ENCODE assay signal across 20 cellular contexts in the genomic region with DNA sequence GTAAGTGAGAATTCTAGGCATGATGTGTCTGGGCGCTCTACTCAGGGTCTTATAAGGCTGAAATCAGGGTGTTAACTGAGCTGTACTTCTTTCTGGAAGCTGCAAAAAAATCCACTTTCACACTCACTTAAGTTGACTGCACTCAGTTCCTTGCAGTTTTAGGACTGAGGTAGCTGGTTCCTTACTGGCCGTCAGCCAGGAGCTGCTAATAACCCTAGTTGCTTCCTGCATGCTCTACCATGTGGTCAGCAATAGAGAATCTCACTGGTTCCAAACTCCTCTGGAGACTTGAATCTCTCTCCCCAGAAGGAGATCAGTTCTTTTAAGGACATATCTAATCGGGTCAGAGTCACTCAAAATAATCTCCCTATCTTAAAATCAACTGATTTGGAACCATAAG.
A peak's percentile ranks its signal among the peaks of the same experiment; 100 is the strongest.
DNase-seq lines count a peak whose midpoint lies in the region; ATAC-seq, FAIRE-seq and TF ChIP-seq lines count a peak whose summit lies in the region.
"Had no signal": no experiment of that assay in that cellular context is flagged by ENCODE, and none has a peak within 500 bp of the region (broad histone marks: within the 10 kb centered on the region; RNA-seq: fewer than 3 reads in every experiment).

No MANE protein-coding gene starts in this region.

- SMC1A ChIA-PET in GM12878 (lab: Charles Lee; ENCODE audit: uncharacterized antibody, unreplicated experiment), result interaction anchor here (1.5 kb wide), 1 partner anchor 10 kb away, joined by 3 read pairs; no protein-coding TSS in a partner anchor

- H3K36me3 Mint-ChIP-seq in progenitor cell of endocrine pancreas (ENCODE audit: insufficient read depth) (no peaks in the 10 kb centered on the region), type B pancreatic cell (no peaks in the 10 kb centered on the region)
- H3K36me3 Mint-ChIP-seq: CD4-positive, alpha-beta memory T cell had no signal

- no peak overlapping the region for H3K27ac ChIP-seq in AG04450 (ENCODE audit: low read depth, low read length)
- H3K27ac ChIP-seq in GM12878 (ENCODE audit: control insufficient read depth, insufficient read depth), result no peak overlapping the region
- no peak overlapping the region for H3K27ac ChIP-seq in coronary artery
- H3K27ac ChIP-seq: adrenal gland, hepatocyte, PC-9, transverse colon had no signal

- no peaks in the 10 kb centered on the region for H3K36me3 ChIP-seq in GM12878 (ENCODE audit: control insufficient read depth in 2 of 2, insufficient read depth in 2 of 2, low read length in 1 of 2)
- H3K36me3 ChIP-seq: adrenal gland, transverse colon had no signal

- H3K4me3 ChIP-seq in AG04450 (ENCODE audit: low read depth, low read length) (no peak overlapping the region), GM12878 (no peak overlapping the region), coronary artery (no peak overlapping the region)
- H3K4me3 ChIP-seq: adrenal gland, hepatocyte, PC-9, transverse colon had no signal

- POLR2A ChIA-PET in AG04450 (lab: Yijun Ruan, JAX), result no interaction called here
- POLR2A ChIA-PET in GM12878 (lab: Charles Lee), result no interaction called here

- ATAC-seq in GM12878, result peak; percentile 38
- ATAC-seq: activated CD8-positive, alpha-beta T cell treated with anti-CD3 and anti-CD28 coated beads, Interleukin-2, amount 10 ng/mL, durations not matched to agents 7 days and 5 days; SK-N-SH treated with all-trans-retinoic acid at 6 μM for 48 hours had no signal

- H3K4me1 Mint-ChIP-seq in progenitor cell of endocrine pancreas (ENCODE audit: low read depth) (peaks cover 7% of the 10 kb centered on the region), type B pancreatic cell (ENCODE audit: unreplicated experiment) (peaks cover 7% of the 10 kb centered on the region)
- H3K4me1 Mint-ChIP-seq: CD4-positive, alpha-beta memory T cell had no signal

- peak; percentile 3 for DNase-seq in AG04450 (ENCODE audit: low read depth, low spot score)
- DNase-seq in LoVo (ENCODE audit: low spot score), result peak; percentile 18
- DNase-seq in GM12878 (ENCODE audit: low read depth, low spot score), result no peak
- DNase-seq in islet precursor cell, result peak; percentile 46
- DNase-seq in progenitor cell of endocrine pancreas (ENCODE audit: low spot score, unreplicated experiment), result no peak
- DNase-seq in coronary artery (ENCODE audit: low spot score), result no peak
- DNase-seq in HK-2 (ENCODE audit: unreplicated experiment), result no peak
- DNase-seq in type B pancreatic cell (ENCODE audit: extremely low spot score, unreplicated experiment), result no peak
- DNase-seq: ACHN; activated CD8-positive, alpha-beta T cell treated with anti-CD3 and anti-CD28 coated beads, Interleukin-2, amount 10 ng/mL, durations not matched to agents 7 days and 5 days; adrenal gland; CD4-positive, alpha-beta memory T cell; cortex of kidney; HFFc6; NCI-H187; PC-9; transverse colon had no signal

- TF ChIP-seq CTCF in AG04450 (IDR thresholded peaks at IDR 0.05; ENCODE audit: low read depth, low read length) (no peak), GM12878 (IDR thresholded peaks at IDR 0.05 in 2 of 3, conservative IDR thresholded peaks at IDR 0.05 in 1 of 3; ENCODE audit: control insufficient read depth in 2 of 3, extremely low read depth in 1 of 3, insufficient read depth in 1 of 3, low read depth in 3 of 3, low read length in 3 of 3) (no peak), progenitor cell of endocrine pancreas (IDR thresholded peaks at IDR 0.05; ENCODE audit: unreplicated experiment) (no peak), coronary artery (IDR thresholded peaks at IDR 0.05) (no peak), type B pancreatic cell (conservative IDR thresholded peaks at IDR 0.05) (no peak)

- TF ChIP-seq RAD21 in GM12878 (IDR thresholded peaks at IDR 0.05; ENCODE audit: insufficient read depth, low read depth, low read length), result no peak

- TF ChIP-seq POLR2A in GM12878 (IDR thresholded peaks at IDR 0.05; ENCODE audit: low read depth, low read length), result no peak

- WGBS in GM12878 (ENCODE audit: insufficient coverage, insufficient replicate concordance, low lambda C conversion rate, missing lambda C conversion rate), result 31% methylated on average over 3 of the region's 3 CpGs

- no peaks in the 10 kb centered on the region for H3K27me3 Mint-ChIP-seq in progenitor cell of endocrine pancreas
- H3K27me3 Mint-ChIP-seq in type B pancreatic cell, result no peaks in the 10 kb centered on the region
- H3K27me3 Mint-ChIP-seq: CD4-positive, alpha-beta memory T cell had no signal

- H3K9me3 Mint-ChIP-seq in progenitor cell of endocrine pancreas (ENCODE audit: low read depth), result peaks cover 3% of the 10 kb centered on the region
- no peaks in the 10 kb centered on the region for H3K9me3 Mint-ChIP-seq in type B pancreatic cell
- H3K9me3 Mint-ChIP-seq: activated T-helper 1 cell treated with anti-CD3 and anti-CD28 coated beads, Interleukin-12 subunit alpha, Interleukin-12 subunit beta, Interleukin-2, Interleukin-4 antibody, amounts not matched to agents 30 ng/mL and 10 ng/mL and 1 ng/mL, durations not matched to agents 14 hours and 24 hours and 36 hours had no signal

- no peaks in the 10 kb centered on the region for H4K20me1 ChIP-seq in GM12878 (ENCODE audit: control insufficient read depth, insufficient read depth)

- H3K27me3 ChIP-seq in AG04450 (ENCODE audit: control insufficient read depth, insufficient read depth, low read length), result no peaks in the 10 kb centered on the region
- H3K27me3 ChIP-seq in GM12878 (replicated peaks in 1 of 2; ENCODE audit: control insufficient read depth in 2 of 2, insufficient read depth in 2 of 2, low read length in 1 of 2), result no peaks in the 10 kb centered on the region
- H3K27me3 ChIP-seq: adrenal gland, hepatocyte, transverse colon had no signal

- no peaks in the 10 kb centered on the region for H3K4me1 ChIP-seq in GM12878 (ENCODE audit: control insufficient read depth, insufficient read depth, low read length)
- H3K4me1 ChIP-seq: adrenal gland, transverse colon had no signal

- no peaks in the 10 kb centered on the region for H3K79me2 ChIP-seq in GM12878 (ENCODE audit: control insufficient read depth, insufficient read depth, low read length)
- H3K79me2 ChIP-seq: hepatocyte had no signal

- no peak for TF ChIP-seq EP300 in GM12878 (IDR thresholded peaks at IDR 0.05; ENCODE audit: borderline replicate concordance in 1 of 2, control insufficient read depth in 1 of 2, low read depth in 2 of 2, low read length in 2 of 2)

- no TSS peak for BruUV-seq in GM12878 (replicated peaks; lab: Mats Ljungman, UMichigan)

- CTCF ChIA-PET in AG04450 (lab: Charles Lee), result no interaction called here
- CTCF ChIA-PET in GM12878 (lab: Yijun Ruan, JAX), result no interaction called here

- in situ Hi-C loops in GM12878 (cut with MboI), result no loop called here

- intact Hi-C loops in GM12878 (cut with micrococcal nuclease; ENCODE audit: unreplicated experiment), result no loop called here

- H3K9me3 ChIP-seq in AG04450 (ENCODE audit: control insufficient read depth, insufficient read depth, low read length) (no peaks in the 10 kb centered on the region), GM12878 (replicated peaks; ENCODE audit: control insufficient read depth, insufficient read depth, low read length) (no peaks in the 10 kb centered on the region)
- H3K9me3 ChIP-seq: adrenal gland, transverse colon had no signal

- H3K9ac ChIP-seq in GM12878 (ENCODE audit: control insufficient read depth, insufficient read depth, low read length), result no peak overlapping the region

- no peak overlapping the region for H3K27ac Mint-ChIP-seq in progenitor cell of endocrine pancreas
- H3K27ac Mint-ChIP-seq in type B pancreatic cell, result no peak overlapping the region
- H3K27ac Mint-ChIP-seq: activated CD8-positive, alpha-beta T cell treated with anti-CD3 and anti-CD28 coated beads, Interleukin-2, amount 10 ng/mL, durations not matched to agents 7 days and 5 days; activated T-helper 1 cell treated with anti-CD3 and anti-CD28 coated beads, Interleukin-12 subunit alpha, Interleukin-12 subunit beta, Interleukin-2, Interleukin-4 antibody, amounts not matched to agents 30 ng/mL and 10 ng/mL and 1 ng/mL, durations not matched to agents 14 hours and 24 hours and 36 hours; CD4-positive, alpha-beta memory T cell; HFFc6 had no signal

- RAD21 ChIA-PET in GM12878 (lab: Charles Lee; ENCODE audit: unreplicated experiment), result no interaction called here

- FAIRE-seq in GM12878 (lab: Jason Lieb, UNC), result no peak

- no peak overlapping the region for H3K4me2 ChIP-seq in GM12878 (ENCODE audit: control insufficient read depth, insufficient read depth)
- H3K4me2 ChIP-seq: hepatocyte, PC-9 had no signal

- H3K4me3 Mint-ChIP-seq in progenitor cell of endocrine pancreas (ENCODE audit: low read depth) (no peak overlapping the region), type B pancreatic cell (no peak overlapping the region)
- H3K4me3 Mint-ChIP-seq: activated CD8-positive, alpha-beta T cell treated with anti-CD3 and anti-CD28 coated beads, Interleukin-2, amount 10 ng/mL, durations not matched to agents 7 days and 5 days; activated T-helper 1 cell treated with anti-CD3 and anti-CD28 coated beads, Interleukin-12 subunit alpha, Interleukin-12 subunit beta, Interleukin-2, Interleukin-4 antibody, amounts not matched to agents 30 ng/mL and 10 ng/mL and 1 ng/mL, durations not matched to agents 14 hours and 24 hours and 36 hours; CD4-positive, alpha-beta memory T cell; HFFc6 had no signal

- no peak overlapping the region for H2AFZ ChIP-seq in GM12878 (ENCODE audit: control insufficient read depth, low read depth, low read length)
- H2AFZ ChIP-seq: hepatocyte, PC-9 had no signal

TF ChIP-seq in GM12878, 131 proteins besides CTCF, POLR2A, EP300 and RAD21 (continues in another document):
- TF ChIP-seq MYB (IDR thresholded peaks at IDR 0.05; ENCODE audit: borderline replicate concordance, low read depth, low read length) (no peak), KLF5 (IDR thresholded peaks at IDR 0.05; ENCODE audit: partially characterized antibody) (no peak)

Comparison
In these comparisons a context has a peak if more than half of its experiments do, and no peak if none do; other contexts are left out.
1. DNase-seq: peak in AG04450 (single experiment), LoVo (single experiment) and islet precursor cell (single experiment); none in GM12878 (single experiment), progenitor cell of endocrine pancreas (single experiment), coronary artery (single experiment), HK-2 (single experiment) and type B pancreatic cell (single experiment).